ENCODE assay signal across 17 cellular contexts in genomic region chr11:10670099-10670498, GRCh38. TPM values are rescaled to one million over a fixed set of nuclear protein-coding genes. Genes with fewer than 3 reads are reported as not detected.
DNase-seq lines count a peak whose midpoint lies in the region; TF ChIP-seq lines count a peak whose summit lies in the region.
"Had no signal": no experiment of that assay in that cellular context is flagged by ENCODE, and none has a peak within 500 bp of the region (broad histone marks: within the 10 kb centered on the region; RNA-seq: fewer than 3 reads in every experiment).

No MANE protein-coding gene starts in this region.

- intact Hi-C loops in adrenal gland (cut with DNase I) (loop anchor here in 1 of 2 donors (10.0 kb wide), 1 partner anchor 55 kb away; no protein-coding TSS in a partner anchor), transverse colon (cut with DNase I; ENCODE audit: low total_unique reads) (no loop called here)

- peaks cover 17 to 39% of the 10 kb centered on the region in 2 donors for H3K4me1 ChIP-seq in adrenal gland (replicated peaks in 1 of 2)
- peaks cover 19 to 66% (median 35%) of the 10 kb centered on the region in 4 donors for H3K4me1 ChIP-seq in transverse colon
- H3K4me1 ChIP-seq in right atrium auricular region, result peaks cover 0 to 40% of the 10 kb centered on the region in 2 donors

- H3K27me3 Mint-ChIP-seq in mesothelial cell of epicardium (ENCODE audit: low read depth), result peaks cover 8% of the 10 kb centered on the region
- no peaks in the 10 kb centered on the region for H3K27me3 Mint-ChIP-seq in glutamatergic neuron (ENCODE audit: unreplicated experiment)

- H3K4me3 ChIP-seq in adrenal gland (no peak overlapping the region), transverse colon (no peak overlapping the region), right atrium auricular region (no peak overlapping the region)
- H3K4me3 ChIP-seq: GM12878 had no signal

- H3K9me3 ChIP-seq in adrenal gland (replicated peaks in 1 of 3) (no peaks in the 10 kb centered on the region), transverse colon (no peaks in the 10 kb centered on the region), right atrium auricular region (no peaks in the 10 kb centered on the region)

- no peaks in the 10 kb centered on the region for H3K36me3 ChIP-seq in adrenal gland (replicated peaks in 1 of 2)
- H3K36me3 ChIP-seq in transverse colon, result no peaks in the 10 kb centered on the region
- no peaks in the 10 kb centered on the region for H3K36me3 ChIP-seq in right atrium auricular region

- in situ Hi-C loops in transverse colon (cut with MboI; ENCODE audit: low pct_ligation_motif_present in 1 of 4, low pct_unique_long_range_greater_than_20kb in 1 of 4, low sequenced_read_pairs in 3 of 4), result no loop called here

- H3K36me3 Mint-ChIP-seq in mesothelial cell of epicardium, result no peaks in the 10 kb centered on the region
- peaks cover 3% of the 10 kb centered on the region for H3K36me3 Mint-ChIP-seq in glutamatergic neuron (ENCODE audit: unreplicated experiment)
- H3K36me3 Mint-ChIP-seq: natural killer cell treated with Interleukin-12 subunit alpha and Interleukin-12 subunit beta and Interleukin-15 and Interleukin-18, amount 100 ng/mL, for 72 hours; T-cell; WTC11 had no signal

- peak overlapping the region in 4 of 5 donors; percentile 68 to 81 (median 78) for H3K27ac ChIP-seq in adrenal gland
- peak overlapping the region; percentile 1 to 80 (median 61) for H3K27ac ChIP-seq in transverse colon
- H3K27ac ChIP-seq in right atrium auricular region, result peak overlapping the region in 1 of 2 donors; percentile 30
- H3K27ac ChIP-seq: RWPE1 had no signal

- DNase-seq in NCI-H748 (lab: John Stamatoyannopoulos, UW; ENCODE audit: unreplicated experiment), result peak; percentile 41
- DNase-seq in NCI-H748 treated with DMSO at 0.1 percent for 48 hours (lab: John Stamatoyannopoulos, UW), result no peak
- DNase-seq in adrenal gland, result no peak
- DNase-seq in mesothelial cell of epicardium (ENCODE audit: low spot score in 2 of 2, unreplicated experiment in 2 of 2), result no peak
- no peak for DNase-seq in transverse colon
- DNase-seq in RKO (ENCODE audit: low spot score), result no peak
- no peak for DNase-seq in right atrium auricular region (ENCODE audit: low spot score)
- no peak for DNase-seq in glutamatergic neuron
- DNase-seq: activated naive CD8-positive, alpha-beta T cell treated with anti-CD3 and anti-CD28 coated beads, Interleukin-2, amount 50 U/mL, for 24 hours; Karpas-422; NCI-H774; T-cell had no signal

- H3K27me3 ChIP-seq in adrenal gland, result no peaks in the 10 kb centered on the region
- H3K27me3 ChIP-seq in transverse colon, result no peaks in the 10 kb centered on the region
- H3K27me3 ChIP-seq in right atrium auricular region, result no peaks in the 10 kb centered on the region

- 69 to 75% (median 73%) methylated on average over 4 of the region's 4 CpGs for WGBS in adrenal gland, 4 donors
- 38 to 45% methylated on average over 3 to 4 of the region's 4 CpGs for whole genome bisulfite sequencing in transverse colon (ENCODE audit: low coverage in 1 of 2), 2 donors

- TF ChIP-seq EP300 in transverse colon (IDR thresholded peaks at IDR 0.05; ENCODE audit: low read depth), result no peak

- H3K4me3 Mint-ChIP-seq in mesothelial cell of epicardium (no peak overlapping the region), glutamatergic neuron (ENCODE audit: unreplicated experiment) (no peak overlapping the region)
- H3K4me3 Mint-ChIP-seq: activated naive CD8-positive, alpha-beta T cell treated with anti-CD3 and anti-CD28 coated beads, Interleukin-2, amount 50 U/mL, for 24 hours; central memory CD8-positive, alpha-beta T cell; natural killer cell treated with Interleukin-12 subunit alpha and Interleukin-12 subunit beta and Interleukin-15 and Interleukin-18, amount 100 ng/mL, for 72 hours; T-cell; WTC11 had no signal

- peaks cover 7% of the 10 kb centered on the region for H3K9me3 Mint-ChIP-seq in mesothelial cell of epicardium
- no peaks in the 10 kb centered on the region for H3K9me3 Mint-ChIP-seq in glutamatergic neuron (ENCODE audit: unreplicated experiment)
- H3K9me3 Mint-ChIP-seq: activated naive CD8-positive, alpha-beta T cell treated with anti-CD3 and anti-CD28 coated beads, Interleukin-2, amount 50 U/mL, for 24 hours; central memory CD8-positive, alpha-beta T cell; natural killer cell treated with Interleukin-12 subunit alpha and Interleukin-12 subunit beta and Interleukin-15 and Interleukin-18, amount 100 ng/mL, for 72 hours; T-cell; WTC11 had no signal

- H3K4me1 Mint-ChIP-seq in mesothelial cell of epicardium, result peaks cover 37% of the 10 kb centered on the region
- peaks cover 31% of the 10 kb centered on the region for H3K4me1 Mint-ChIP-seq in glutamatergic neuron (ENCODE audit: low read depth, unreplicated experiment)
- H3K4me1 Mint-ChIP-seq: activated naive CD8-positive, alpha-beta T cell treated with anti-CD3 and anti-CD28 coated beads, Interleukin-2, amount 50 U/mL, for 24 hours; central memory CD8-positive, alpha-beta T cell had no signal

- TF ChIP-seq CTCF in adrenal gland (IDR thresholded peaks at IDR 0.05) (no peak), mesothelial cell of epicardium (IDR thresholded peaks at IDR 0.05; ENCODE audit: unreplicated experiment) (no peak), transverse colon (IDR thresholded peaks at IDR 0.05) (no peak), right atrium auricular region (IDR thresholded peaks at IDR 0.05) (no peak), glutamatergic neuron (IDR thresholded peaks at IDR 0.05; ENCODE audit: partially characterized antibody, unreplicated experiment) (no peak)

- TF ChIP-seq POLR2A in adrenal gland (IDR thresholded peaks at IDR 0.05) (no peak), transverse colon (IDR thresholded peaks at IDR 0.05) (no peak)

- H3K27ac Mint-ChIP-seq in mesothelial cell of epicardium, result peak overlapping the region; percentile 62
- H3K27ac Mint-ChIP-seq in glutamatergic neuron (ENCODE audit: unreplicated experiment), result no peak overlapping the region
- H3K27ac Mint-ChIP-seq: activated naive CD8-positive, alpha-beta T cell treated with anti-CD3 and anti-CD28 coated beads, Interleukin-2, amount 50 U/mL, for 24 hours; natural killer cell treated with Interleukin-12 subunit alpha and Interleukin-12 subunit beta and Interleukin-15 and Interleukin-18, amount 100 ng/mL, for 72 hours; T-cell; WTC11 had no signal

RNA-seq across cellular contexts. Expression of gene IRAG1, which starts 23.5 kb away (rescaled TPM):
- total RNA-seq in adrenal gland, result 10 to 100 TPM in 6 of 8 donors, 1 to 10 TPM in 2; 8.1 to 33.9 (median 16.9) TPM
- polyA plus RNA-seq in adrenal gland, result 10 to 100 TPM in 1 of 3 donors, 1 to 10 TPM in 2; 5.6 to 21.5 (median 7.1) TPM
- total RNA-seq in mesothelial cell of epicardium, result 13.1 to 13.8 TPM (median 13.6 TPM) in 3 replicates
- 10 to 100 TPM; 19.4 to 48.8 (median 24.9) TPM for total RNA-seq in transverse colon
- 10 to 100 TPM in 1 of 2 donors, 1 to 10 TPM in 1; 4.6 to 10.9 TPM for total RNA-seq in right atrium auricular region
- total RNA-seq in glutamatergic neuron (ENCODE audit: unreplicated experiment), result 4.2 TPM
- total RNA-seq: natural killer cell treated with Interleukin-12 subunit alpha and Interleukin-12 subunit beta and Interleukin-15 and Interleukin-18, amount 100 ng/mL, for 72 hours had no signal
